In the genomic region with DNA sequence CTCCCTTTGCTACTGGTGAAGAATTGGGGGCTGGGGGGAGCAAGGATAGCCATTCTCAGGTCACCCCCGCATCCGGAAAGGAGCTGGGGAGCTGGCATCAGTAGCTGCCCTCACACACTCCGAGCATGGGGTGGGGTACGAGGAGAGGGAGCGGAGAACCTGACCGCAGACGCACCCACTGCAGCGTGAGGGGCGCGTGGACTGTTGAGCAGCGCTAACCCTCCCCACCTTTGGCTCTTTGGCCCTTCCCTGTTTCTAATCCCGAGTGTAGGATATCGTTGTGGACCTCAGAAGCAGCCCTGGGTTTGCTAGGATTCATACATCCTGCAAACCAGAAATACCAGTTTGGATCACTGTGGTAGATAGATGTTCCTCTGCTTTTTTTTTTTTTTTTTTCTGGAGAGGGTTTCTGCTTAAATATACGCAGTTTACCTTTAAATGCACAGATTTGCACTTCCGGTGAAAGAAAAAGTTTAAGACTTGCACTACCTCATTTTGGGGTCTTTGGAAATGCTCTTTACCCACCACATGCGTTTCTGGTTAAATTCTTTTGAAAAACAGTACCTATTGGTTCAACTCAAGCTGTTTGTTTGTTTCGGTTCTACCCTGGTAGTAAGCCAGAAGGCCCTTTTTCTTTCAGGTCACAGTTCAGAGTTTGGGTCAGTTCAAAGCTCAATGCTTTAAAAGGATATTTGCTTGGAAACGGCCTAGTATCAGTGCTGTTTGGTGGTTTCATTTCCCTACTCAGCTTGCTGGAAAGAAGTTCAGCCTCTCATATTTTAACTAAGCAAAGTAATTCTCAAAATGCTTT, we compare ENCODE assay signal across 1 cellular context.
A peak's percentile ranks its signal among the peaks of the same experiment; 100 is the strongest.
TF ChIP-seq lines count a peak whose summit lies in the region.

No MANE protein-coding gene starts in this region.

TF ChIP-seq in GM12878, 131 proteins besides CTCF, POLR2A, EP300 and RAD21 (continued from another document and continues in another):
- TF ChIP-seq, protein P1, sequence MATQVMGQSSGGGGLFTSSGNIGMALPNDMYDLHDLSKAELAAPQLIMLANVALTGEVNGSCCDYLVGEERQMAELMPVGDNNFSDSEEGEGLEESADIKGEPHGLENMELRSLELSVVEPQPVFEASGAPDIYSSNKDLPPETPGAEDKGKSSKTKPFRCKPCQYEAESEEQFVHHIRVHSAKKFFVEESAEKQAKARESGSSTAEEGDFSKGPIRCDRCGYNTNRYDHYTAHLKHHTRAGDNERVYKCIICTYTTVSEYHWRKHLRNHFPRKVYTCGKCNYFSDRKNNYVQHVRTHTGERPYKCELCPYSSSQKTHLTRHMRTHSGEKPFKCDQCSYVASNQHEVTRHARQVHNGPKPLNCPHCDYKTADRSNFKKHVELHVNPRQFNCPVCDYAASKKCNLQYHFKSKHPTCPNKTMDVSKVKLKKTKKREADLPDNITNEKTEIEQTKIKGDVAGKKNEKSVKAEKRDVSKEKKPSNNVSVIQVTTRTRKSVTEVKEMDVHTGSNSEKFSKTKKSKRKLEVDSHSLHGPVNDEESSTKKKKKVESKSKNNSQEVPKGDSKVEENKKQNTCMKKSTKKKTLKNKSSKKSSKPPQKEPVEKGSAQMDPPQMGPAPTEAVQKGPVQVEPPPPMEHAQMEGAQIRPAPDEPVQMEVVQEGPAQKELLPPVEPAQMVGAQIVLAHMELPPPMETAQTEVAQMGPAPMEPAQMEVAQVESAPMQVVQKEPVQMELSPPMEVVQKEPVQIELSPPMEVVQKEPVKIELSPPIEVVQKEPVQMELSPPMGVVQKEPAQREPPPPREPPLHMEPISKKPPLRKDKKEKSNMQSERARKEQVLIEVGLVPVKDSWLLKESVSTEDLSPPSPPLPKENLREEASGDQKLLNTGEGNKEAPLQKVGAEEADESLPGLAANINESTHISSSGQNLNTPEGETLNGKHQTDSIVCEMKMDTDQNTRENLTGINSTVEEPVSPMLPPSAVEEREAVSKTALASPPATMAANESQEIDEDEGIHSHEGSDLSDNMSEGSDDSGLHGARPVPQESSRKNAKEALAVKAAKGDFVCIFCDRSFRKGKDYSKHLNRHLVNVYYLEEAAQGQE (IDR thresholded peaks at IDR 0.05; ENCODE audit: low read depth, low read length), result no peak
- TF ChIP-seq ATF7 (IDR thresholded peaks at IDR 0.05; ENCODE audit: low read depth) (0 out of 2 replicates have a peak, but pooled peaks have one; percentile 35), FOXM1 (IDR thresholded peaks at IDR 0.05; ENCODE audit: low read depth, low read length) (0 out of 2 replicates have a peak, but pooled peaks have one; percentile 25), BMI1 (IDR thresholded peaks at IDR 0.05; ENCODE audit: borderline replicate concordance) (no peak), TCF3 (IDR thresholded peaks at IDR 0.05; ENCODE audit: borderline replicate concordance, insufficient read depth, low read depth, low read length) (no peak), MXI1 (IDR thresholded peaks at IDR 0.05; ENCODE audit: low read depth, low read length) (no peak), RCOR1 (conservative IDR thresholded peaks at IDR 0.05; ENCODE audit: low read depth, low read length) (no peak), MYB (IDR thresholded peaks at IDR 0.05; ENCODE audit: borderline replicate concordance, low read depth, low read length) (no peak), NFIC (IDR thresholded peaks at IDR 0.05; ENCODE audit: low read depth, low read length) (no peak), ETV6 (conservative IDR thresholded peaks at IDR 0.05 in 1 of 2, IDR thresholded peaks at IDR 0.05 in 1 of 2; ENCODE audit: borderline replicate concordance in 1 of 2, low read depth in 1 of 2) (no peak), EED (IDR thresholded peaks at IDR 0.05; ENCODE audit: low read depth) (no peak), NBN (IDR thresholded peaks at IDR 0.05) (no peak), SREBF2 (IDR thresholded peaks at IDR 0.05; ENCODE audit: low read length) (no peak), SPI1 (IDR thresholded peaks at IDR 0.05; ENCODE audit: borderline replicate concordance, insufficient read depth, low read depth, low read length) (peak; percentile 68), PML (IDR thresholded peaks at IDR 0.05; ENCODE audit: low read length) (no peak), CEBPB (IDR thresholded peaks at IDR 0.05; ENCODE audit: borderline replicate concordance in 1 of 2, low read depth in 2 of 2, low read length in 2 of 2) (no peak), TCF7 (IDR thresholded peaks at IDR 0.05; ENCODE audit: borderline replicate concordance) (no peak), MTA2 (IDR thresholded peaks at IDR 0.05; ENCODE audit: low read depth) (no peak), SMAD1 (IDR thresholded peaks at IDR 0.05; ENCODE audit: low read depth, partially characterized antibody) (no peak), SRF (IDR thresholded peaks at IDR 0.05; ENCODE audit: low read depth in 2 of 2, low read length in 2 of 2) (0 out of 4 replicates have a peak, but pooled peaks of 1 of the 2 experiments have one; percentile 50)
- TF ChIP-seq, protein P2, sequence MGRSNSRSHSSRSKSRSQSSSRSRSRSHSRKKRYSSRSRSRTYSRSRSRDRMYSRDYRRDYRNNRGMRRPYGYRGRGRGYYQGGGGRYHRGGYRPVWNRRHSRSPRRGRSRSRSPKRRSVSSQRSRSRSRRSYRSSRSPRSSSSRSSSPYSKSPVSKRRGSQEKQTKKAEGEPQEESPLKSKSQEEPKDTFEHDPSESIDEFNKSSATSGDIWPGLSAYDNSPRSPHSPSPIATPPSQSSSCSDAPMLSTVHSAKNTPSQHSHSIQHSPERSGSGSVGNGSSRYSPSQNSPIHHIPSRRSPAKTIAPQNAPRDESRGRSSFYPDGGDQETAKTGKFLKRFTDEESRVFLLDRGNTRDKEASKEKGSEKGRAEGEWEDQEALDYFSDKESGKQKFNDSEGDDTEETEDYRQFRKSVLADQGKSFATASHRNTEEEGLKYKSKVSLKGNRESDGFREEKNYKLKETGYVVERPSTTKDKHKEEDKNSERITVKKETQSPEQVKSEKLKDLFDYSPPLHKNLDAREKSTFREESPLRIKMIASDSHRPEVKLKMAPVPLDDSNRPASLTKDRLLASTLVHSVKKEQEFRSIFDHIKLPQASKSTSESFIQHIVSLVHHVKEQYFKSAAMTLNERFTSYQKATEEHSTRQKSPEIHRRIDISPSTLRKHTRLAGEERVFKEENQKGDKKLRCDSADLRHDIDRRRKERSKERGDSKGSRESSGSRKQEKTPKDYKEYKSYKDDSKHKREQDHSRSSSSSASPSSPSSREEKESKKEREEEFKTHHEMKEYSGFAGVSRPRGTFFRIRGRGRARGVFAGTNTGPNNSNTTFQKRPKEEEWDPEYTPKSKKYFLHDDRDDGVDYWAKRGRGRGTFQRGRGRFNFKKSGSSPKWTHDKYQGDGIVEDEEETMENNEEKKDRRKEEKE (IDR thresholded peaks at IDR 0.05), result no peak
- TF ChIP-seq, protein P3, sequence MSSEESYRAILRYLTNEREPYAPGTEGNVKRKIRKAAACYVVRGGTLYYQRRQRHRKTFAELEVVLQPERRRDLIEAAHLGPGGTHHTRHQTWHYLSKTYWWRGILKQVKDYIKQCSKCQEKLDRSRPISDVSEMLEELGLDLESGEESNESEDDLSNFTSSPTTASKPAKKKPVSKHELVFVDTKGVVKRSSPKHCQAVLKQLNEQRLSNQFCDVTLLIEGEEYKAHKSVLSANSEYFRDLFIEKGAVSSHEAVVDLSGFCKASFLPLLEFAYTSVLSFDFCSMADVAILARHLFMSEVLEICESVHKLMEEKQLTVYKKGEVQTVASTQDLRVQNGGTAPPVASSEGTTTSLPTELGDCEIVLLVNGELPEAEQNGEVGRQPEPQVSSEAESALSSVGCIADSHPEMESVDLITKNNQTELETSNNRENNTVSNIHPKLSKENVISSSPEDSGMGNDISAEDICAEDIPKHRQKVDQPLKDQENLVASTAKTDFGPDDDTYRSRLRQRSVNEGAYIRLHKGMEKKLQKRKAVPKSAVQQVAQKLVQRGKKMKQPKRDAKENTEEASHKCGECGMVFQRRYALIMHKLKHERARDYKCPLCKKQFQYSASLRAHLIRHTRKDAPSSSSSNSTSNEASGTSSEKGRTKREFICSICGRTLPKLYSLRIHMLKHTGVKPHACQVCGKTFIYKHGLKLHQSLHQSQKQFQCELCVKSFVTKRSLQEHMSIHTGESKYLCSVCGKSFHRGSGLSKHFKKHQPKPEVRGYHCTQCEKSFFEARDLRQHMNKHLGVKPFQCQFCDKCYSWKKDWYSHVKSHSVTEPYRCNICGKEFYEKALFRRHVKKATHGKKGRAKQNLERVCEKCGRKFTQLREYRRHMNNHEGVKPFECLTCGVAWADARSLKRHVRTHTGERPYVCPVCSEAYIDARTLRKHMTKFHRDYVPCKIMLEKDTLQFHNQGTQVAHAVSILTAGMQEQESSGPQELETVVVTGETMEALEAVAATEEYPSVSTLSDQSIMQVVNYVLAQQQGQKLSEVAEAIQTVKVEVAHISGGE (CRISPR knock-in tag; IDR thresholded peaks at IDR 0.05), result no peak
- TF ChIP-seq, protein P4, sequence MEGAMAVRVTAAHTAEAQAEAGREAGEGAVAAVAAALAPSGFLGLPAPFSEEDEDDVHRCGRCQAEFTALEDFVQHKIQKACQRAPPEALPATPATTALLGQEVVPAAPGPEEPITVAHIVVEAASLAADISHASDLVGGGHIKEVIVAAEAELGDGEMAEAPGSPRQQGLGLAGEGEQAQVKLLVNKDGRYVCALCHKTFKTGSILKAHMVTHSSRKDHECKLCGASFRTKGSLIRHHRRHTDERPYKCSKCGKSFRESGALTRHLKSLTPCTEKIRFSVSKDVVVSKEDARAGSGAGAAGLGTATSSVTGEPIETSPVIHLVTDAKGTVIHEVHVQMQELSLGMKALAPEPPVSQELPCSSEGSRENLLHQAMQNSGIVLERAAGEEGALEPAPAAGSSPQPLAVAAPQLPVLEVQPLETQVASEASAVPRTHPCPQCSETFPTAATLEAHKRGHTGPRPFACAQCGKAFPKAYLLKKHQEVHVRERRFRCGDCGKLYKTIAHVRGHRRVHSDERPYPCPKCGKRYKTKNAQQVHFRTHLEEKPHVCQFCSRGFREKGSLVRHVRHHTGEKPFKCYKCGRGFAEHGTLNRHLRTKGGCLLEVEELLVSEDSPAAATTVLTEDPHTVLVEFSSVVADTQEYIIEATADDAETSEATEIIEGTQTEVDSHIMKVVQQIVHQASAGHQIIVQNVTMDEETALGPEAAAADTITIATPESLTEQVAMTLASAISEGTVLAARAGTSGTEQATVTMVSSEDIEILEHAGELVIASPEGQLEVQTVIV (IDR thresholded peaks at IDR 0.05; ENCODE audit: borderline replicate concordance, partially characterized antibody), result no peak
- TF ChIP-seq, protein P5, sequence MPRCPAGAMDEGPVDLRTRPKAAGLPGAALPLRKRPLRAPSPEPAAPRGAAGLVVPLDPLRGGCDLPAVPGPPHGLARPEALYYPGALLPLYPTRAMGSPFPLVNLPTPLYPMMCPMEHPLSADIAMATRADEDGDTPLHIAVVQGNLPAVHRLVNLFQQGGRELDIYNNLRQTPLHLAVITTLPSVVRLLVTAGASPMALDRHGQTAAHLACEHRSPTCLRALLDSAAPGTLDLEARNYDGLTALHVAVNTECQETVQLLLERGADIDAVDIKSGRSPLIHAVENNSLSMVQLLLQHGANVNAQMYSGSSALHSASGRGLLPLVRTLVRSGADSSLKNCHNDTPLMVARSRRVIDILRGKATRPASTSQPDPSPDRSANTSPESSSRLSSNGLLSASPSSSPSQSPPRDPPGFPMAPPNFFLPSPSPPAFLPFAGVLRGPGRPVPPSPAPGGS (IDR thresholded peaks at IDR 0.05; ENCODE audit: borderline replicate concordance, insufficient read depth, low read depth, low read length, poor library complexity, severe bottlenecking), result no peak
- TF ChIP-seq, protein P6, sequence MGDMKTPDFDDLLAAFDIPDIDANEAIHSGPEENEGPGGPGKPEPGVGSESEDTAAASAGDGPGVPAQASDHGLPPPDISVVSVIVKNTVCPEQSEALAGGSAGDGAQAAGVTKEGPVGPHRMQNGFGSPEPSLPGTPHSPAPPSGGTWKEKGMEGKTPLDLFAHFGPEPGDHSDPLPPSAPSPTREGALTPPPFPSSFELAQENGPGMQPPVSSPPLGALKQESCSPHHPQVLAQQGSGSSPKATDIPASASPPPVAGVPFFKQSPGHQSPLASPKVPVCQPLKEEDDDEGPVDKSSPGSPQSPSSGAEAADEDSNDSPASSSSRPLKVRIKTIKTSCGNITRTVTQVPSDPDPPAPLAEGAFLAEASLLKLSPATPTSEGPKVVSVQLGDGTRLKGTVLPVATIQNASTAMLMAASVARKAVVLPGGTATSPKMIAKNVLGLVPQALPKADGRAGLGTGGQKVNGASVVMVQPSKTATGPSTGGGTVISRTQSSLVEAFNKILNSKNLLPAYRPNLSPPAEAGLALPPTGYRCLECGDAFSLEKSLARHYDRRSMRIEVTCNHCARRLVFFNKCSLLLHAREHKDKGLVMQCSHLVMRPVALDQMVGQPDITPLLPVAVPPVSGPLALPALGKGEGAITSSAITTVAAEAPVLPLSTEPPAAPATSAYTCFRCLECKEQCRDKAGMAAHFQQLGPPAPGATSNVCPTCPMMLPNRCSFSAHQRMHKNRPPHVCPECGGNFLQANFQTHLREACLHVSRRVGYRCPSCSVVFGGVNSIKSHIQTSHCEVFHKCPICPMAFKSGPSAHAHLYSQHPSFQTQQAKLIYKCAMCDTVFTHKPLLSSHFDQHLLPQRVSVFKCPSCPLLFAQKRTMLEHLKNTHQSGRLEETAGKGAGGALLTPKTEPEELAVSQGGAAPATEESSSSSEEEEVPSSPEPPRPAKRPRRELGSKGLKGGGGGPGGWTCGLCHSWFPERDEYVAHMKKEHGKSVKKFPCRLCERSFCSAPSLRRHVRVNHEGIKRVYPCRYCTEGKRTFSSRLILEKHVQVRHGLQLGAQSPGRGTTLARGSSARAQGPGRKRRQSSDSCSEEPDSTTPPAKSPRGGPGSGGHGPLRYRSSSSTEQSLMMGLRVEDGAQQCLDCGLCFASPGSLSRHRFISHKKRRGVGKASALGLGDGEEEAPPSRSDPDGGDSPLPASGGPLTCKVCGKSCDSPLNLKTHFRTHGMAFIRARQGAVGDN (IDR thresholded peaks at IDR 0.05), result no peak
- TF ChIP-seq, protein P7, sequence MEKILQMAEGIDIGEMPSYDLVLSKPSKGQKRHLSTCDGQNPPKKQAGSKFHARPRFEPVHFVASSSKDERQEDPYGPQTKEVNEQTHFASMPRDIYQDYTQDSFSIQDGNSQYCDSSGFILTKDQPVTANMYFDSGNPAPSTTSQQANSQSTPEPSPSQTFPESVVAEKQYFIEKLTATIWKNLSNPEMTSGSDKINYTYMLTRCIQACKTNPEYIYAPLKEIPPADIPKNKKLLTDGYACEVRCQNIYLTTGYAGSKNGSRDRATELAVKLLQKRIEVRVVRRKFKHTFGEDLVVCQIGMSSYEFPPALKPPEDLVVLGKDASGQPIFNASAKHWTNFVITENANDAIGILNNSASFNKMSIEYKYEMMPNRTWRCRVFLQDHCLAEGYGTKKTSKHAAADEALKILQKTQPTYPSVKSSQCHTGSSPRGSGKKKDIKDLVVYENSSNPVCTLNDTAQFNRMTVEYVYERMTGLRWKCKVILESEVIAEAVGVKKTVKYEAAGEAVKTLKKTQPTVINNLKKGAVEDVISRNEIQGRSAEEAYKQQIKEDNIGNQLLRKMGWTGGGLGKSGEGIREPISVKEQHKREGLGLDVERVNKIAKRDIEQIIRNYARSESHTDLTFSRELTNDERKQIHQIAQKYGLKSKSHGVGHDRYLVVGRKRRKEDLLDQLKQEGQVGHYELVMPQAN (conservative IDR thresholded peaks at IDR 0.05), result no peak
- TF ChIP-seq, protein P8, sequence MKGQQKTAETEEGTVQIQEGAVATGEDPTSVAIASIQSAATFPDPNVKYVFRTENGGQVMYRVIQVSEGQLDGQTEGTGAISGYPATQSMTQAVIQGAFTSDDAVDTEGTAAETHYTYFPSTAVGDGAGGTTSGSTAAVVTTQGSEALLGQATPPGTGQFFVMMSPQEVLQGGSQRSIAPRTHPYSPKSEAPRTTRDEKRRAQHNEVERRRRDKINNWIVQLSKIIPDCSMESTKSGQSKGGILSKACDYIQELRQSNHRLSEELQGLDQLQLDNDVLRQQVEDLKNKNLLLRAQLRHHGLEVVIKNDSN (IDR thresholded peaks at IDR 0.05; ENCODE audit: borderline replicate concordance, extremely low read length, insufficient read depth, low read depth, low read length), result no peak
